1 cellular context compared by ENCODE assay signal in the genomic region with DNA sequence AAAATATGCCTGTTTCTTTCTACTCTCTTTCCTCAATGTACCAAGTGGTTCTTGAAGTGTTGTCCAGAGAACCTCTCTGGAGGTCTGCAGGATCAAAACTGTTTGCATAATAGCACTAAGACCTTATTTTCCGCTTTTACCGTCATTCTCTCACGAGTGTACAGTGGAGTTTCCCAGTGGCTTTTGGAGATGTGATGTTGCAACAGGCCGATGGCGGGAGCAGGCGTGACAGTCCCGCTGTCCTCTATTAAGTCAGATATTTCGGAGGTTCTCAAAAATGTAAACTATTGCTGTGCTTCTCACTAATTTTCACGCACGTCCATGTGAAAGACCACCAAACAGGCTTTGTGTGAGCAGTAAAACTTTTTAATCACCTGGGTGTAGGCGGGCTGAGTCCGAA.
TF ChIP-seq lines count a peak whose summit lies in the region.

No MANE protein-coding gene starts in this region.

TF ChIP-seq in GM23338, 12 proteins besides CTCF, POLR2A, EP300 and RAD21:
- TF ChIP-seq ZNF331 (CRISPR knock-in tag; IDR thresholded peaks at IDR 0.05; ENCODE audit: low read depth): no peak
- TF ChIP-seq EZH2phosphoT487 (IDR thresholded peaks at IDR 0.05; ENCODE audit: unreplicated experiment): no peak
TF ChIP-seq in GM23338: peak in this region for 0.
